Comparison of ENCODE assay signal across 26 cellular contexts in genomic region chr6:20476501-20477043, GRCh38.
"Had no signal": no experiment of that assay in that cellular context is flagged by ENCODE, and none has a peak within 500 bp of the region (broad histone marks: within the 10 kb centered on the region; RNA-seq: fewer than 3 reads in every experiment).

No MANE protein-coding gene starts in this region.

- H3K4me1 ChIP-seq: gastrocnemius medialis, parathyroid adenoma, thyroid gland had no signal

- H2AFZ ChIP-seq: hepatocyte, neural progenitor cell, parathyroid adenoma had no signal

- FAIRE-seq: islet of Langerhans had no signal

- ATAC-seq: effector memory CD8-positive, alpha-beta T cell; gastrocnemius medialis; heart left ventricle; left lobe of liver; naive thymus-derived CD4-positive, alpha-beta T cell; sciatic nerve had no signal

- H3K9me3 Mint-ChIP-seq: effector memory CD8-positive, alpha-beta T cell; memory B cell; naive thymus-derived CD4-positive, alpha-beta T cell; nephron; neural progenitor cell; type B pancreatic cell had no signal

- H3K4me1 Mint-ChIP-seq: nephron had no signal

- H3K27ac Mint-ChIP-seq: memory B cell; naive thymus-derived CD4-positive, alpha-beta T cell; nephron; neural progenitor cell; type B pancreatic cell had no signal

- H3K4me2 ChIP-seq: hepatocyte, neural progenitor cell, smooth muscle cell had no signal

- H3K9me3 ChIP-seq: gastrocnemius medialis, heart left ventricle, stomach, thyroid gland had no signal

- DNase-seq: cortex of kidney; effector memory CD8-positive, alpha-beta T cell; gastrocnemius medialis; heart left ventricle; kidney glomerular epithelial cell; midbrain; naive thymus-derived CD4-positive, alpha-beta T cell; stimulated activated CD4-positive, alpha-beta T cell treated with anti-CD3 and anti-CD28 coated beads, Interleukin-12 subunit alpha, Interleukin-12 subunit beta, amount 100 ng/mL, for 4 hours; stimulated activated CD4-positive, alpha-beta T cell treated with anti-CD3 and anti-CD28 coated beads, Interleukin-1b, Interleukin-23, amount 100 ng/mL, for 48 hours; stimulated activated CD4-positive, alpha-beta T cell treated with anti-CD3 and anti-CD28 coated beads, Interleukin-4, amount 100 ng/mL, for 1 hour; stimulated activated CD8-positive, alpha-beta memory T cell treated with anti-CD3 and anti-CD28 coated beads, Interleukin-4, amount 100 ng/mL, for 48 hours; stimulated activated naive CD4-positive, alpha-beta T cell treated with Interleukin-2 at 50 U/mL for 16 hours; stomach; thyroid gland had no signal

- H3K27ac ChIP-seq: gastrocnemius medialis, heart left ventricle, hepatocyte, neural progenitor cell, parathyroid adenoma, stomach, thyroid gland had no signal

- H3K79me2 ChIP-seq: parathyroid adenoma had no signal

- H3K9ac ChIP-seq: neural progenitor cell, parathyroid adenoma had no signal

- H3K4me3 Mint-ChIP-seq: effector memory CD8-positive, alpha-beta T cell; memory B cell; naive thymus-derived CD4-positive, alpha-beta T cell; nephron; neural progenitor cell; type B pancreatic cell had no signal

- H3K4me3 ChIP-seq: gastrocnemius medialis, heart left ventricle, hepatocyte, lung, neural progenitor cell, smooth muscle cell, stomach, thyroid gland had no signal

- H3K27me3 Mint-ChIP-seq: effector memory CD8-positive, alpha-beta T cell; memory B cell; naive thymus-derived CD4-positive, alpha-beta T cell; progenitor cell of endocrine pancreas; type B pancreatic cell had no signal

- H3K27me3 ChIP-seq: gastrocnemius medialis, heart left ventricle, hepatocyte, neural progenitor cell, stomach, thyroid gland had no signal

- H3K36me3 ChIP-seq: neural progenitor cell, thyroid gland had no signal
